26 cellular contexts compared by ENCODE assay signal in genomic region chr22:33984741-33985287, GRCh38.
DNase-seq lines count a peak whose midpoint lies in the region; ATAC-seq, FAIRE-seq and TF ChIP-seq lines count a peak whose summit lies in the region.
"Had no signal": no experiment of that assay in that cellular context is flagged by ENCODE, and none has a peak within 500 bp of the region (broad histone marks: within the 10 kb centered on the region; RNA-seq: fewer than 3 reads in every experiment).

No MANE protein-coding gene starts in this region.

- H3K4me1 Mint-ChIP-seq in glutamatergic neuron (ENCODE audit: low read depth, unreplicated experiment), result peaks cover 4% of the 10 kb centered on the region
- H3K4me1 Mint-ChIP-seq: T-cell had no signal

- DNase-seq in NCI-H1092 treated with DMSO at 0.1 percent for 48 hours (lab: John Stamatoyannopoulos, UW), result peak; percentile 93
- DNase-seq in NCI-H2171 (lab: John Stamatoyannopoulos, UW), result peak; percentile 50
- DNase-seq in glutamatergic neuron, result peak; percentile 16
- peak; percentile 25 for DNase-seq in stomach
- DNase-seq in GM13977 (ENCODE audit: low spot score), result no peak
- DNase-seq in urothelium cell line (ENCODE audit: low spot score), result no peak
- DNase-seq: C1 segment of cervical spinal cord; Caco-2; CD8-positive, alpha-beta T cell; DMS79 treated with DMSO at 0.1 percent for 48 hours; GF-D8; GM23248; H9; IMR-90; KG1; MM.1S; NCI-H1048; NCI-H1436; NCI-H1930; NCI-H2107; PC-9; Right ventricle myocardium superior; RPMI8226; T-cell had no signal

- peaks cover 3% of the 10 kb centered on the region for H3K9me3 Mint-ChIP-seq in glutamatergic neuron (ENCODE audit: unreplicated experiment)
- H3K9me3 Mint-ChIP-seq: CD8-positive, alpha-beta T cell; H9 had no signal

- no peaks in the 10 kb centered on the region for H3K9me3 ChIP-seq in stomach
- H3K9me3 ChIP-seq: Caco-2 had no signal

- TF ChIP-seq CTCF in glutamatergic neuron (IDR thresholded peaks at IDR 0.05; ENCODE audit: partially characterized antibody, unreplicated experiment) (no peak), stomach (IDR thresholded peaks at IDR 0.05) (no peak), GM13977 (IDR thresholded peaks at IDR 0.05; ENCODE audit: extremely low read depth, insufficient read depth, missing control alignments) (no peak)

- H3K27me3 Mint-ChIP-seq in glutamatergic neuron (ENCODE audit: unreplicated experiment), result peaks cover 2% of the 10 kb centered on the region

- H3K4me3 ChIP-seq in stomach, result no peak overlapping the region
- H3K4me3 ChIP-seq: GM23248, PC-9 had no signal

- in situ Hi-C loops in GM13977 (cut with MboI; ENCODE audit: low pct_unique_long_range_greater_than_20kb, low sequenced_read_pairs, unreplicated experiment), result no loop called here

- H3K27ac Mint-ChIP-seq in glutamatergic neuron (ENCODE audit: unreplicated experiment), result no peak overlapping the region
- H3K27ac Mint-ChIP-seq: CD8-positive, alpha-beta T cell; T-cell had no signal

- no peak for TF ChIP-seq POLR2A in stomach (IDR thresholded peaks at IDR 0.05)

- H3K27ac ChIP-seq in stomach, result no peak overlapping the region
- H3K27ac ChIP-seq: GM23248, PC-9 had no signal

- WGBS in stomach, 5 donors, result 33 to 50% (median 41%) methylated on average over 6 of the region's 6 CpGs

- H3K27me3 ChIP-seq in stomach, result no peaks in the 10 kb centered on the region

- intact Hi-C loops in stomach (cut with DNase I; ENCODE audit: low total_unique reads), result no loop called here

- TF ChIP-seq EP300 in stomach (IDR thresholded peaks at IDR 0.05), result no peak

- no peaks in the 10 kb centered on the region for H3K36me3 Mint-ChIP-seq in glutamatergic neuron (ENCODE audit: unreplicated experiment)
- H3K36me3 Mint-ChIP-seq: CD8-positive, alpha-beta T cell; T-cell had no signal

- no peaks in the 10 kb centered on the region for H3K36me3 ChIP-seq in stomach

- ATAC-seq in GM21360 (IDR thresholded peaks at IDR 0.05; ENCODE audit: unreplicated experiment), result no peak
- ATAC-seq: CD8-positive, alpha-beta T cell; T-cell had no signal

- no peak for FAIRE-seq in urothelium cell line (lab: Jason Lieb, UNC)
- FAIRE-seq: GM19239 had no signal

- peaks cover 0 to 9% (median 0%) of the 10 kb centered on the region in 4 donors for H3K4me1 ChIP-seq in stomach
- H3K4me1 ChIP-seq: Caco-2 had no signal

- H3K4me3 Mint-ChIP-seq in glutamatergic neuron (ENCODE audit: unreplicated experiment), result no peak overlapping the region
- H3K4me3 Mint-ChIP-seq: CD8-positive, alpha-beta T cell; H9; T-cell had no signal

Comparison
In these comparisons a context has a peak if more than half of its experiments do, and no peak if none do; other contexts are left out.
1. DNase-seq: peak in NCI-H1092 treated with DMSO at 0.1 percent for 48 hours (single experiment), NCI-H2171 (single experiment), glutamatergic neuron (single experiment) and stomach (single experiment); none in GM13977 (single experiment) and urothelium cell line (single experiment).